Comparison of ENCODE assay signal across 8 cellular contexts in genomic region chr7:26199301-26200112, GRCh38. TPM values are rescaled to one million over a fixed set of nuclear protein-coding genes. Genes with fewer than 3 reads are reported as not detected.
A peak's percentile ranks its signal among the peaks of the same experiment; 100 is the strongest.
DNase-seq lines count a peak whose midpoint lies in the region; ATAC-seq, FAIRE-seq and TF ChIP-seq lines count a peak whose summit lies in the region.

No MANE protein-coding gene starts in this region.

- no peak for ATAC-seq in GM21447 (IDR thresholded peaks at IDR 0.05; ENCODE audit: unreplicated experiment)

- TF ChIP-seq POLR2A in GM12892 (IDR thresholded peaks at IDR 0.05; ENCODE audit: low read depth, low read length), result no peak; the same call in 1 of the 2 replicates

- FAIRE-seq in GM12892 (lab: Jason Lieb, UNC), result no peak

- peak overlapping the region; percentile 100 for H3K4me3 ChIP-seq in GM12864 (ENCODE audit: low read depth, low read length)
- peak overlapping the region; percentile 96 to 98 for H3K4me3 ChIP-seq in muscle layer of duodenum (ENCODE audit: low read depth in 1 of 2, low read length in 2 of 2)

- H3K27ac ChIP-seq in epithelial cell of prostate (peak overlapping the region; percentile 95), muscle layer of duodenum (ENCODE audit: low read length) (peak overlapping the region; percentile 100)

- DNase-seq in GM12864 (ENCODE audit: low read depth) (no peak), NCI-H510A (lab: John Stamatoyannopoulos, UW) (peak; percentile 39), activated T-cell treated with anti-CD3 and anti-CD28 coated beads for 24 hours (ENCODE audit: low read depth) (peak; percentile 51), epithelial cell of prostate (ENCODE audit: low read depth, low spot score) (no peak), GM12892 (ENCODE audit: insufficient read length) (no peak)
- peak; percentile 58 to 62 for DNase-seq in stimulated activated CD8-positive, alpha-beta memory T cell treated with anti-CD3 and anti-CD28 coated beads, Interleukin-7, amount 100 ng/mL, for 4 hours (ENCODE audit: low read depth in 2 of 2)

- peaks cover 25 to 39% of the 10 kb centered on the region in 2 donors for H3K36me3 ChIP-seq in muscle layer of duodenum (ENCODE audit: control insufficient read depth in 1 of 2, insufficient read depth in 2 of 2, low read length in 2 of 2)

- H3K9me3 ChIP-seq in muscle layer of duodenum (ENCODE audit: control insufficient read depth in 1 of 2, low read length in 2 of 2), result no peaks in the 10 kb centered on the region

- TF ChIP-seq CTCF in GM12864 (IDR thresholded peaks at IDR 0.05; ENCODE audit: low read depth, low read length, missing control alignments), result no peak

- H3K4me1 ChIP-seq in muscle layer of duodenum (ENCODE audit: control insufficient read depth in 1 of 2, insufficient read depth in 2 of 2, low read length in 2 of 2), result peaks cover 33 to 46% of the 10 kb centered on the region in 2 donors

- H3K27me3 ChIP-seq in muscle layer of duodenum (ENCODE audit: low read depth, low read length), result no peaks in the 10 kb centered on the region

RNA-seq across cellular contexts. Expression of gene HNRNPA2B1, which starts 1.0 kb away (rescaled TPM):
- 837 TPM for polyA plus RNA-seq in GM12892 (2012; ENCODE audit: missing spikeins)

RNA-seq across cellular contexts. Expression of gene CBX3, which starts 2.0 kb away (rescaled TPM):
- polyA plus RNA-seq in GM12892 (2012; ENCODE audit: missing spikeins), result 226 TPM

RNA-seq across cellular contexts. Expression of gene NFE2L3, which starts 47.5 kb away (rescaled TPM):
- polyA plus RNA-seq in GM12892 (2012; ENCODE audit: missing spikeins), result 17.1 TPM

Comparison
In these comparisons a context has a peak if more than half of its experiments do, and no peak if none do; other contexts are left out.
1. DNase-seq: peak in NCI-H510A (single experiment), activated T-cell treated with anti-CD3 and anti-CD28 coated beads for 24 hours (single experiment) and stimulated activated CD8-positive, alpha-beta memory T cell treated with anti-CD3 and anti-CD28 coated beads, Interleukin-7, amount 100 ng/mL, for 4 hours (2 of 2); none in GM12864 (single experiment), epithelial cell of prostate (single experiment) and GM12892 (single experiment).